In the genomic region with DNA sequence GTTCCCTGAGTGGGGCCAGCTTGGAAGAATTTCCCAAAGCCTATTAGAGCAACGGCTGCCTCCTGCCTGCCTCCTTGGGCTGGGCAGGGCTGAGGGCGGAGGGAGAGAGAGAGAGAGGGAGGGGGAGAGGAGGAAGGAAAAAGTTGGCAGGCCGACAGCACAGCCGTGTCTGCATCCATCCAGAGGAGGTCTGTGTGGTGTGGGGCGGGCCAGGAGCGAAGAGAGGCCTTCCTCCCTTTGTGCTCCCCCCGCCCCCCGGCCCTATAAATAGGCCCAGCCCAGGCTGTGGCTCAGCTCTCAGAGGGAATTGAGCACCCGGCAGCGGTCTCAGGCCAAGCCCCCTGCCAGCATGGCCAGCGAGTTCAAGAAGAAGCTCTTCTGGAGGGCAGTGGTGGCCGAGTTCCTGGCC, we compare ENCODE assay signal across 13 cellular contexts. TPM values are rescaled to one million over a fixed set of nuclear protein-coding genes. Genes with fewer than 3 reads are reported as not detected.
DNase-seq lines count a peak whose midpoint lies in the region; ATAC-seq and TF ChIP-seq lines count a peak whose summit lies in the region.
"Had no signal": no experiment of that assay in that cellular context is flagged by ENCODE, and none has a peak within 500 bp of the region (broad histone marks: within the 10 kb centered on the region; RNA-seq: fewer than 3 reads in every experiment).

A gene (plus strand): TSS at position 293 of the 409 bp plus-strand sequence. CDS start 57 bp downstream, at position 350.

- H3K4me3 ChIP-seq in ascending aorta (peak within 1 kb of the TSS; percentile 62 to 88), right atrium auricular region (peak within 1 kb of the TSS; percentile 44 to 54), HAP-1 (no peak within 1 kb of the TSS)
- H3K4me3 ChIP-seq: MG63 had no signal

- no peaks in the 10 kb centered on the region for H3K36me3 ChIP-seq in ascending aorta
- H3K36me3 ChIP-seq in right atrium auricular region = no peaks in the 10 kb centered on the region
- H3K36me3 ChIP-seq in HAP-1 (replicated peaks) = no peaks in the 10 kb centered on the region
- H3K36me3 ChIP-seq: MG63 had no signal

- no peaks in the 10 kb centered on the region for H3K36me3 Mint-ChIP-seq in activated CD8-positive, alpha-beta T cell treated with anti-CD3 and anti-CD28 coated beads for 36 hours (ENCODE audit: low read depth)
- H3K36me3 Mint-ChIP-seq: CD14-positive monocyte had no signal

- no peaks in the 10 kb centered on the region for H3K9me3 Mint-ChIP-seq in activated CD8-positive, alpha-beta T cell treated with anti-CD3 and anti-CD28 coated beads for 36 hours
- H3K9me3 Mint-ChIP-seq: CD14-positive monocyte; stimulated activated naive CD8-positive, alpha-beta T cell treated with anti-CD3 and anti-CD28 coated beads, Interleukin-15, Interleukin-2, amounts not matched to agents 100 ng/mL and 50 ng/mL, for 24 hours had no signal

- H3K27me3 ChIP-seq in ascending aorta (no peaks in the 10 kb centered on the region), right atrium auricular region (no peaks in the 10 kb centered on the region), HAP-1 (ENCODE audit: low read depth) (no peaks in the 10 kb centered on the region)
- H3K27me3 ChIP-seq: MG63 had no signal

- H3K4me1 Mint-ChIP-seq in activated CD8-positive, alpha-beta T cell treated with anti-CD3 and anti-CD28 coated beads for 36 hours (ENCODE audit: low read depth) = no peaks in the 10 kb centered on the region

- H3K27ac ChIP-seq in ascending aorta = peak within 1 kb of the TSS; percentile 92 to 97
- H3K27ac ChIP-seq in right atrium auricular region = peak within 1 kb of the TSS; percentile 82 to 94

- intact Hi-C loops in ascending aorta (cut with DNase I) = loop anchor here (1.0 to 10.0 kb wide), 5 partner anchors 59 to 317 kb away; a partner anchor contains a TSS
- intact Hi-C loops in activated CD8-positive, alpha-beta T cell treated with anti-CD3 and anti-CD28 coated beads for 36 hours (cut with micrococcal nuclease) = no loop called here

- H3K4me1 ChIP-seq in ascending aorta (peaks cover 23 to 50% of the 10 kb centered on the region in 2 donors), right atrium auricular region (peaks cover 0 to 98% of the 10 kb centered on the region in 2 donors), HAP-1 (no peaks in the 10 kb centered on the region)

- H3K4me3 Mint-ChIP-seq in activated CD8-positive, alpha-beta T cell treated with anti-CD3 and anti-CD28 coated beads for 36 hours = no peak within 1 kb of the TSS
- H3K4me3 Mint-ChIP-seq: stimulated activated naive CD8-positive, alpha-beta T cell treated with anti-CD3 and anti-CD28 coated beads, Interleukin-15, Interleukin-2, amounts not matched to agents 100 ng/mL and 50 ng/mL, for 24 hours had no signal

- H3K27me3 Mint-ChIP-seq in activated CD8-positive, alpha-beta T cell treated with anti-CD3 and anti-CD28 coated beads for 36 hours = no peaks in the 10 kb centered on the region
- H3K27me3 Mint-ChIP-seq: stimulated activated naive CD8-positive, alpha-beta T cell treated with anti-CD3 and anti-CD28 coated beads, Interleukin-15, Interleukin-2, amounts not matched to agents 100 ng/mL and 50 ng/mL, for 24 hours had no signal

- CTCF ChIA-PET in activated CD8-positive, alpha-beta T cell treated with anti-CD3 and anti-CD28 coated beads for 36 hours (lab: Charles Lee) = no interaction called here

- POLR2A ChIA-PET in activated CD8-positive, alpha-beta T cell treated with anti-CD3 and anti-CD28 coated beads for 36 hours (lab: Charles Lee) = no interaction called here

- TF ChIP-seq CTCF in ascending aorta (IDR thresholded peaks at IDR 0.05) (peak; percentile 6 to 45 (median 8)), right atrium auricular region (IDR thresholded peaks at IDR 0.05) (peak in 1 of 2 donors; percentile 34)
- no peak for TF ChIP-seq CTCF in activated CD8-positive, alpha-beta T cell treated with anti-CD3 and anti-CD28 coated beads for 36 hours (IDR thresholded peaks at IDR 0.05)

- H3K9me3 ChIP-seq in ascending aorta = no peaks in the 10 kb centered on the region
- no peaks in the 10 kb centered on the region for H3K9me3 ChIP-seq in right atrium auricular region
- no peaks in the 10 kb centered on the region for H3K9me3 ChIP-seq in HAP-1
- H3K9me3 ChIP-seq: MG63 had no signal

- in situ Hi-C loops in HAP-1 (cut with MboI; ENCODE audit: low sequenced_read_pairs) = no loop called here

- DNase-seq in C1 segment of cervical spinal cord (lab: John Stamatoyannopoulos, UW) (peak in 9 of 14 donors; percentile 15 to 81 (median 57)), ascending aorta (ENCODE audit: low spot score in 2 of 2) (peak; percentile 84 to 98), right atrium auricular region (ENCODE audit: low spot score) (peak; percentile 72), renal cortical epithelial cell (ENCODE audit: low read depth) (peak; percentile 46), HAP-1 (ENCODE audit: low spot score in 2 of 2) (no peak), HCEC 1CT (no peak)
- DNase-seq in activated CD8-positive, alpha-beta T cell treated with anti-CD3 and anti-CD28 coated beads for 36 hours = no peak
- DNase-seq: activated T-cell treated with anti-CD3 and anti-CD28 coated beads, Interleukin-2, amount 50 U/mL, for 48 hours; MG63 had no signal

- ATAC-seq in HG03432 (IDR thresholded peaks at IDR 0.05; ENCODE audit: unreplicated experiment) = no peak
- ATAC-seq in activated CD8-positive, alpha-beta T cell treated with anti-CD3 and anti-CD28 coated beads for 36 hours = no peak

- no peak within 1 kb of the TSS for H3K27ac Mint-ChIP-seq in activated CD8-positive, alpha-beta T cell treated with anti-CD3 and anti-CD28 coated beads for 36 hours
- H3K27ac Mint-ChIP-seq: progenitor cell of endocrine pancreas; stimulated activated naive CD8-positive, alpha-beta T cell treated with anti-CD3 and anti-CD28 coated beads, Interleukin-15, Interleukin-2, amounts not matched to agents 100 ng/mL and 50 ng/mL, for 24 hours had no signal

RNA-seq across cellular contexts. Expression of the gene that starts here (rescaled TPM):
- total RNA-seq in ascending aorta = 2,113 TPM
- 100 to 1,000 TPM; 353 to 517 TPM for total RNA-seq in right atrium auricular region
- total RNA-seq in renal cortical epithelial cell = 4.4 and 33.0 TPM in 2 replicates
- total RNA-seq in activated CD8-positive, alpha-beta T cell treated with anti-CD3 and anti-CD28 coated beads for 36 hours = under 1 TPM; 0.22 to 0.27 TPM

Comparison
In these comparisons a context has a peak if more than half of its experiments do, and no peak if none do; other contexts are left out.
1. RNA of the gene that starts here (total RNA-seq): 2,113 TPM in ascending aorta (single experiment) and 353 to 517 TPM in right atrium auricular region; 4.4 to 33.0 TPM in renal cortical epithelial cell and 0.22 to 0.27 TPM in activated CD8-positive, alpha-beta T cell treated with anti-CD3 and anti-CD28 coated beads for 36 hours; every median in the first group is over 10 times any median in the second.
2. DNase-seq: peak in C1 segment of cervical spinal cord (9 of 14), ascending aorta (2 of 2), right atrium auricular region (single experiment) and renal cortical epithelial cell (single experiment); none in activated CD8-positive, alpha-beta T cell treated with anti-CD3 and anti-CD28 coated beads for 36 hours (single experiment), HAP-1 (0 of 2) and HCEC 1CT (single experiment).